19 cellular contexts compared by ENCODE assay signal in the genomic region with DNA sequence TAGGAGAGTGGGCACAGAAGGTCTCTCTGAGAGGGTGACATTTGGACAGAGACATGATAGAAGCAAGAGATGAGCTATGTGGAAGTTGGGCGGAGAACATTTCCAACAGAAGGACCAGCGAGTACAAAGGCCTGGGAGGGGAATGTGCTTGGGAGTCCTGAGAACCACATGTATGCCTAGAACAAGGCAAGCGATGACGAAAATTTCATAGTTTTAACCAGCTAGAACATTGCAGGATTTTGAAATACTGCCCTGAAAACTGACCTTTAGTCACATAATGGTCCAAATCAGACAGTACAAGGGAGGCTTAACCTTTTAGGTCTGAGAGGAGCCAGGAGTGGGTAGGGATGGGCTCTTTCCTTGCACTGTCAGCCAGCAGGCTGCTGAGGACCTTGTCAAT.
"Had no signal": no experiment of that assay in that cellular context is flagged by ENCODE, and none has a peak within 500 bp of the region (broad histone marks: within the 10 kb centered on the region; RNA-seq: fewer than 3 reads in every experiment).

No MANE protein-coding gene starts in this region.

- H3K4me3 Mint-ChIP-seq: naive B cell had no signal

- H3K4me1 ChIP-seq: colonic mucosa, left lung, suprapubic skin, upper lobe of left lung, uterus had no signal

- H3K36me3 ChIP-seq: colonic mucosa, gastrocnemius medialis, ovary, uterus had no signal

- DNase-seq: colonic mucosa; dermis blood vessel endothelial cell; gastrocnemius medialis; heart right ventricle; hypothalamus; left lung; mesendoderm; naive B cell; ovary; right cardiac atrium; stimulated activated CD4-positive, alpha-beta T cell treated with anti-CD3 and anti-CD28 coated beads, Interleukin-2, amount 100 ng/mL, for 48 hours; stimulated activated naive CD8-positive, alpha-beta T cell treated with anti-CD3 and anti-CD28 coated beads, Interleukin-15, Interleukin-2, amounts not matched to agents 100 U/mL and 50 U/mL, for 24 hours; thyroid gland; upper lobe of left lung; uterus had no signal

- H3K4me3 ChIP-seq: colonic mucosa, gastrocnemius medialis, heart right ventricle, left lung, lung, ovary, smooth muscle cell, suprapubic skin, thyroid gland, upper lobe of left lung, uterus had no signal

- H3K27ac ChIP-seq: colonic mucosa, gastrocnemius medialis, heart right ventricle, left lung, ovary, suprapubic skin, thyroid gland, upper lobe of left lung, uterus had no signal

- H3K27me3 Mint-ChIP-seq: naive B cell had no signal

- H3K9me3 ChIP-seq: colonic mucosa, gastrocnemius medialis, left lung, ovary, suprapubic skin, thyroid gland, upper lobe of left lung, uterus had no signal

- H3K27me3 ChIP-seq: colonic mucosa, gastrocnemius medialis, heart right ventricle, left lung, ovary, suprapubic skin, thyroid gland, upper lobe of left lung, uterus had no signal

- H3K4me2 ChIP-seq: smooth muscle cell had no signal

- FAIRE-seq: islet of Langerhans had no signal
